Comparison of ENCODE assay signal across 8 cellular contexts in the genomic region with DNA sequence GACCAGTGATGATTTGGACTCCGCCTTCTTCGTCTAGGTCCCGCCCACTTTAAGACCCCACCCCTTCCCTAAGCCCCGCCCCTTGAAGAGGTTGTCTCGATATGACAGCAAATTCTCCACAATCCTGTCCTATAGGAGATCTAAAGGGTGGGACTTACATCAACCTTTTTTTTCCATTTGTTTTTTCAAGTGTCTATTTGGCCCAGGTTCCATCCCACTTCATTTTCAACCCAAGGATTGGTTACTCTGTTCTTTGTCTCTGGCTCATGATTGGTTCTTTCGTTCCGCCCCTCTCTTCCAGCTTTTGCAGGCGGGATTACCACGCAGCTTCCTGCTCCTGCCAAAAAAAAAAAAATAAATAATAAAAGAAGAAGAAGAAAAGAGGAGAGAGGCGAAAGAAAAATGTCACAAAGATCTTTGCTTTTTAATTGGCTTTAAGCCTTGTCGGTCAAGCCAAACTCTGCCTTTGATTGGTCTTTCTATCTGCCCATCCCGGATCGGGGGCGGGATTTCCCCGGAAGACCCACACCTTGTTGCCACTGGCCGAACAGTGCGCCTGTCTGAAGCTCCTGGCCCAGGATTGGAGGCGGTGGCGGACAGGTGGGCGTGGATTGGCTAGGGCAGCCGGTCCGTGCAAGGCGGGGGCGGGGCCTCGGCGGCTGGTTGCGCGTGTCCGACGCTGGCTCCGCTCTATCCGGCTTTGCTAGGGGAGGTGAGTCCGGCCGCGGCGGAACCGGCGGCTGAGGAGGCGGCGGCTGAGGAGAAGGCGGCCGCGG. TPM values are rescaled to one million over a fixed set of nuclear protein-coding genes. Genes with fewer than 3 reads are reported as not detected.
DNase-seq lines count a peak whose midpoint lies in the region; ATAC-seq and TF ChIP-seq lines count a peak whose summit lies in the region.

No MANE protein-coding gene starts in this region.

- H3K27me3 Mint-ChIP-seq in activated naive CD8-positive, alpha-beta T cell treated with anti-CD3 and anti-CD28 coated beads, Interleukin-2, amount 10 ng/mL, durations not matched to agents 7 days and 5 days = peaks cover 5% of the 10 kb centered on the region
- no peaks in the 10 kb centered on the region for H3K27me3 Mint-ChIP-seq in osteocyte (ENCODE audit: unreplicated experiment)

- H3K4me3 Mint-ChIP-seq in activated naive CD8-positive, alpha-beta T cell treated with anti-CD3 and anti-CD28 coated beads, Interleukin-2, amount 10 ng/mL, durations not matched to agents 7 days and 5 days = peak overlapping the region; percentile 89
- peak overlapping the region; percentile 76 for H3K4me3 Mint-ChIP-seq in osteocyte (ENCODE audit: unreplicated experiment)

- H3K4me3 ChIP-seq in GM12864 (ENCODE audit: low read depth, low read length) (peak overlapping the region; percentile 93), thymus (ENCODE audit: low read length) (peak overlapping the region; percentile 90)

- peak; percentile 91 for ATAC-seq in HG02678 (IDR thresholded peaks at IDR 0.05; ENCODE audit: unreplicated experiment)
- peak; percentile 96 for ATAC-seq in activated naive CD8-positive, alpha-beta T cell treated with anti-CD3 and anti-CD28 coated beads, Interleukin-2, amount 10 ng/mL, durations not matched to agents 7 days and 5 days (ENCODE audit: low read depth)

- peak overlapping the region; percentile 87 for H3K27ac Mint-ChIP-seq in activated naive CD8-positive, alpha-beta T cell treated with anti-CD3 and anti-CD28 coated beads, Interleukin-2, amount 10 ng/mL, durations not matched to agents 7 days and 5 days
- peak overlapping the region; percentile 81 for H3K27ac Mint-ChIP-seq in osteocyte (ENCODE audit: unreplicated experiment)

- no peaks in the 10 kb centered on the region for H3K27me3 ChIP-seq in thymus (ENCODE audit: control insufficient read depth, insufficient read depth)

- POLR2A ChIA-PET in activated naive CD8-positive, alpha-beta T cell treated with anti-CD3 and anti-CD28 coated beads, Interleukin-2, amount 10 ng/mL, durations not matched to agents 7 days and 5 days (lab: Charles Lee) = interaction anchor here (0.6 to 1.3 kb wide), 11 partner anchors 10 to 885 kb away, joined by 3 to 9 read pairs (median 3); a partner anchor contains a TSS

- DNase-seq in GM12864 (ENCODE audit: low read depth) = peak; percentile 98
- DNase-seq in NCI-H1105 treated with DMSO at 0.1 percent for 48 hours (lab: John Stamatoyannopoulos, UW) = peak; percentile 99
- peak; percentile 98 for DNase-seq in SKM-1 treated with dmso at 0.1 percent for 144 hours (lab: John Stamatoyannopoulos, UW; ENCODE audit: unreplicated experiment)
- DNase-seq in activated naive CD8-positive, alpha-beta T cell treated with anti-CD3 and anti-CD28 coated beads, Interleukin-2, amount 10 ng/mL, durations not matched to agents 7 days and 5 days = peak; percentile 99
- peak; percentile 98 to 100 (median 100) for DNase-seq in head of caudate nucleus
- DNase-seq in osteocyte (ENCODE audit: extremely low spot score, unreplicated experiment) = peak; percentile 100

- peaks cover 47% of the 10 kb centered on the region for H3K4me1 Mint-ChIP-seq in activated naive CD8-positive, alpha-beta T cell treated with anti-CD3 and anti-CD28 coated beads, Interleukin-2, amount 10 ng/mL, durations not matched to agents 7 days and 5 days
- peaks cover 49% of the 10 kb centered on the region for H3K4me1 Mint-ChIP-seq in osteocyte (ENCODE audit: unreplicated experiment)

- no peaks in the 10 kb centered on the region for H3K36me3 ChIP-seq in thymus (ENCODE audit: control insufficient read depth, insufficient read depth)

- TF ChIP-seq CTCF in GM12864 (IDR thresholded peaks at IDR 0.05; ENCODE audit: low read depth, low read length, missing control alignments) (no peak), osteocyte (IDR thresholded peaks at IDR 0.05) (no peak)

- 2% methylated on average over 43 of the region's 43 CpGs for WGBS in thymus

- H3K9me3 ChIP-seq in thymus (ENCODE audit: control insufficient read depth) = no peaks in the 10 kb centered on the region

- H3K36me3 Mint-ChIP-seq in activated naive CD8-positive, alpha-beta T cell treated with anti-CD3 and anti-CD28 coated beads, Interleukin-2, amount 10 ng/mL, durations not matched to agents 7 days and 5 days = peaks cover 2% of the 10 kb centered on the region
- no peaks in the 10 kb centered on the region for H3K36me3 Mint-ChIP-seq in osteocyte (ENCODE audit: unreplicated experiment)

- H3K27ac ChIP-seq in thymus (ENCODE audit: low read depth) = peak overlapping the region; percentile 73

- no peaks in the 10 kb centered on the region for H3K9me3 Mint-ChIP-seq in activated naive CD8-positive, alpha-beta T cell treated with anti-CD3 and anti-CD28 coated beads, Interleukin-2, amount 10 ng/mL, durations not matched to agents 7 days and 5 days
- peaks cover 3% of the 10 kb centered on the region for H3K9me3 Mint-ChIP-seq in osteocyte (ENCODE audit: unreplicated experiment)

- intact Hi-C loops in head of caudate nucleus (cut with DNase I) = loop anchor here (5.0 kb wide), 1 partner anchor 149 kb away; a partner anchor contains a TSS

- peaks cover 24% of the 10 kb centered on the region for H3K4me1 ChIP-seq in thymus (ENCODE audit: control insufficient read depth, insufficient read depth, low read length)

RNA-seq across cellular contexts. Expression of a gene that starts 1.2 kb away (rescaled TPM):
- total RNA-seq in activated naive CD8-positive, alpha-beta T cell treated with anti-CD3 and anti-CD28 coated beads, Interleukin-2, amount 10 ng/mL, durations not matched to agents 7 days and 5 days = 10 to 100 TPM; 12.8 to 14.4 TPM
- 16.4 and 17.5 TPM in 2 replicates for total RNA-seq in osteocyte
- 23.5 TPM for polyA plus RNA-seq in thymus

Comparison
In these comparisons a context has a peak if more than half of its experiments do, and no peak if none do; other contexts are left out.
1. Peak in every context shown above with its lines: DNase-seq, ATAC-seq, H3K4me3 ChIP-seq and H3K27ac ChIP-seq.